Comparison of ENCODE assay signal across 29 cellular contexts in the genomic region with DNA sequence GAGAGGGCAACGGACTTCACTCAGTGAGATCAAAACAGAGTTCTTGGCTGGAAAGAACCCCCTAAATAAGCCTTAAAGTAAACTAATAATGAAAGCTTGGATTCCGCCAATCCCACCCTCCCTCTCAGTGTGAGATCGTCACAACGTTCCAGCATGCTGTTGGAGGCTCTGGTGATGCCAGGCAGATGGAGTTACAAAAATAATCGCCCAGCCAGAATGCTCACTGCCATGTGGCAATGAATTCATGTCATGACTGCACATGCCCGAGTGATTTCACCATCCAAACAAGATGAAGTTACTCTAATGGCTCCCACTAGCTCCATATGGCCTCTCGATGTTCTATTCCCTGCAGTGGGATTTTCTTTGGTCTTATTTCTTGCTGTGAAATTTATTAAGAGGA.
A peak's percentile ranks its signal among the peaks of the same experiment; 100 is the strongest.
DNase-seq lines count a peak whose midpoint lies in the region; ATAC-seq, FAIRE-seq and TF ChIP-seq lines count a peak whose summit lies in the region.
"Had no signal": no experiment of that assay in that cellular context is flagged by ENCODE, and none has a peak within 500 bp of the region (broad histone marks: within the 10 kb centered on the region; RNA-seq: fewer than 3 reads in every experiment).

No MANE protein-coding gene starts in this region.

- no peak overlapping the region for H3K4me3 Mint-ChIP-seq in neural progenitor cell
- H3K4me3 Mint-ChIP-seq: activated CD4-positive, alpha-beta T cell treated with anti-CD3 and anti-CD28 coated beads, Interleukin-2, amount 10 ng/mL, durations not matched to agents 24 days and 14 days; activated T-cell treated with anti-CD3 and anti-CD28 coated beads, Interleukin-2, amount 50 U/mL, for 24 hours; CD14-positive monocyte; stimulated activated memory B cell treated with anti-CD40 and anti-IgM and Interleukin-4, amounts not matched to agents 10 μg/mL and 1 μg/mL and 100 μg/mL, for 72 hours had no signal

- TF ChIP-seq POLR2A in GM12891 (IDR thresholded peaks at IDR 0.05; ENCODE audit: low read depth, low read length): no peak

- H3K4me2 ChIP-seq in neural progenitor cell: no peak overlapping the region

- DNase-seq in Ammon's horn (ENCODE audit: low spot score) (peak; percentile 46), HFF-Myc (ENCODE audit: extremely low read depth, low read depth) (peak; percentile 12), bronchial epithelial cell (ENCODE audit: low read depth) (peak; percentile 72), left kidney (ENCODE audit: low read depth, low spot score) (peak; percentile 25), GM12891 (ENCODE audit: insufficient read length, low spot score) (no peak), GF-D8 (lab: John Stamatoyannopoulos, UW) (no peak), neural progenitor cell (ENCODE audit: low spot score) (no peak)
- DNase-seq: activated CD4-positive, alpha-beta T cell treated with anti-CD3 and anti-CD28 coated beads, Interleukin-2, amount 10 ng/mL, durations not matched to agents 24 days and 14 days; activated gamma-delta T cell treated with Interleukin-2 at 50 U/mL for 16 hours; activated T-cell treated with anti-CD3 and anti-CD28 coated beads, Interleukin-2, amount 50 U/mL, for 24 hours; DND-41; effector CD4-positive, alpha-beta T cell; kidney glomerular epithelial cell; NCI-H1105; NCI-H2029 treated with DMSO at 0.1 percent for 48 hours; SHP77 treated with DMSO at 0.1 percent for 48 hours; sigmoid colon; stimulated activated CD4-positive, alpha-beta T cell treated with anti-CD3 and anti-CD28 coated beads, Interleukin-4, amount 100 ng/mL, for 4 hours; SW 1271; T-helper 9 cell; WERI-Rb-1 had no signal

- no peaks in the 10 kb centered on the region for H3K4me1 ChIP-seq in neural progenitor cell
- H3K4me1 ChIP-seq: foreskin keratinocyte, heart left ventricle, sigmoid colon had no signal

- ATAC-seq in HG03442 (IDR thresholded peaks at IDR 0.05; ENCODE audit: unreplicated experiment): no peak
- ATAC-seq: GM12878; stimulated activated memory B cell treated with anti-CD40 and anti-IgM and Interleukin-4, amounts not matched to agents 10 μg/mL and 1 μg/mL and 100 μg/mL, for 72 hours had no signal

- H3K79me2 ChIP-seq in neural progenitor cell (ENCODE audit: low read depth): no peaks in the 10 kb centered on the region

- H3K4me1 Mint-ChIP-seq in neural progenitor cell: no peaks in the 10 kb centered on the region
- H3K4me1 Mint-ChIP-seq: activated CD4-positive, alpha-beta T cell treated with anti-CD3 and anti-CD28 coated beads, Interleukin-2, amount 10 ng/mL, durations not matched to agents 24 days and 14 days; CD14-positive monocyte; stimulated activated memory B cell treated with anti-CD40 and anti-IgM and Interleukin-4, amounts not matched to agents 10 μg/mL and 1 μg/mL and 100 μg/mL, for 72 hours had no signal

- no peaks in the 10 kb centered on the region for H3K9me3 ChIP-seq in neural progenitor cell (ENCODE audit: low read depth)
- H3K9me3 ChIP-seq: sigmoid colon had no signal

- no peaks in the 10 kb centered on the region for H3K27me3 Mint-ChIP-seq in neural progenitor cell (ENCODE audit: insufficient read depth, low read depth)
- H3K27me3 Mint-ChIP-seq: activated CD4-positive, alpha-beta T cell treated with anti-CD3 and anti-CD28 coated beads, Interleukin-2, amount 10 ng/mL, durations not matched to agents 24 days and 14 days; activated T-cell treated with anti-CD3 and anti-CD28 coated beads, Interleukin-2, amount 50 U/mL, for 24 hours; IgD-negative memory B cell; stimulated activated memory B cell treated with anti-CD40 and anti-IgM and Interleukin-4, amounts not matched to agents 10 μg/mL and 1 μg/mL and 100 μg/mL, for 72 hours had no signal

- H3K36me3 Mint-ChIP-seq in neural progenitor cell: no peaks in the 10 kb centered on the region
- H3K36me3 Mint-ChIP-seq: CD14-positive monocyte; IgD-negative memory B cell; stimulated activated memory B cell treated with anti-CD40 and anti-IgM and Interleukin-4, amounts not matched to agents 10 μg/mL and 1 μg/mL and 100 μg/mL, for 72 hours had no signal

- H3K27ac Mint-ChIP-seq in neural progenitor cell: no peak overlapping the region
- H3K27ac Mint-ChIP-seq: activated CD4-positive, alpha-beta T cell treated with anti-CD3 and anti-CD28 coated beads, Interleukin-2, amount 10 ng/mL, durations not matched to agents 24 days and 14 days; activated T-cell treated with anti-CD3 and anti-CD28 coated beads, Interleukin-2, amount 50 U/mL, for 24 hours; CD14-positive monocyte; IgD-negative memory B cell; stimulated activated memory B cell treated with anti-CD40 and anti-IgM and Interleukin-4, amounts not matched to agents 10 μg/mL and 1 μg/mL and 100 μg/mL, for 72 hours had no signal

- H3F3A ChIP-seq in neural progenitor cell (ENCODE audit: low read depth): no peaks in the 10 kb centered on the region

- H2AFZ ChIP-seq in neural progenitor cell (replicated peaks): no peak overlapping the region

- H4K20me1 ChIP-seq in neural progenitor cell (ENCODE audit: low read depth): no peaks in the 10 kb centered on the region

- FAIRE-seq in bronchial epithelial cell (lab: Jason Lieb, UNC): no peak
- no peak for FAIRE-seq in GM12891 (lab: Jason Lieb, UNC)
- FAIRE-seq: GM12878, H1 had no signal

- H3K36me3 ChIP-seq in bronchial epithelial cell (ENCODE audit: control insufficient read depth, insufficient read depth, low read length) (no peaks in the 10 kb centered on the region), neural progenitor cell (no peaks in the 10 kb centered on the region)
- H3K36me3 ChIP-seq: heart left ventricle, sigmoid colon, WERI-Rb-1 had no signal

- no peak overlapping the region for H3K27ac ChIP-seq in neural progenitor cell
- H3K27ac ChIP-seq: foreskin keratinocyte, heart left ventricle, sigmoid colon, WERI-Rb-1 had no signal

- H3K27me3 ChIP-seq in bronchial epithelial cell (ENCODE audit: control insufficient read depth, insufficient read depth, low read length): no peaks in the 10 kb centered on the region
- no peaks in the 10 kb centered on the region for H3K27me3 ChIP-seq in neural progenitor cell
- H3K27me3 ChIP-seq: foreskin keratinocyte, heart left ventricle, sigmoid colon had no signal

- TF ChIP-seq CTCF in HFF-Myc (IDR thresholded peaks at IDR 0.05; ENCODE audit: low read depth, low read length, missing control alignments) (no peak), bronchial epithelial cell (IDR thresholded peaks at IDR 0.05; ENCODE audit: insufficient read depth, low read length, severe bottlenecking) (no peak), neural progenitor cell (IDR thresholded peaks at IDR 0.05) (no peak)

- no peak overlapping the region for H3K9ac ChIP-seq in neural progenitor cell

- H3K4me3 ChIP-seq in HFF-Myc (replicated peaks; ENCODE audit: low read depth, low read length) (no peak overlapping the region), bronchial epithelial cell (ENCODE audit: low read depth, low read length) (no peak overlapping the region), neural progenitor cell (no peak overlapping the region)
- H3K4me3 ChIP-seq: GM12878, heart left ventricle, sigmoid colon had no signal

- no peaks in the 10 kb centered on the region for H3K9me3 Mint-ChIP-seq in neural progenitor cell
- H3K9me3 Mint-ChIP-seq: activated T-cell treated with anti-CD3 and anti-CD28 coated beads, Interleukin-2, amount 50 U/mL, for 24 hours; stimulated activated memory B cell treated with anti-CD40 and anti-IgM and Interleukin-4, amounts not matched to agents 10 μg/mL and 1 μg/mL and 100 μg/mL, for 72 hours had no signal

TF ChIP-seq in GM12891, 5 proteins besides CTCF, POLR2A, EP300 and RAD21:
- TF ChIP-seq PAX5 (IDR thresholded peaks at IDR 0.05; ENCODE audit: insufficient read depth, low read length, severe bottlenecking) (no peak), POU2F2 (IDR thresholded peaks at IDR 0.05; ENCODE audit: low read depth, low read length) (no peak), TAF1 (IDR thresholded peaks at IDR 0.05; ENCODE audit: low read depth, low read length) (no peak), POLR2AphosphoS5 (IDR thresholded peaks at IDR 0.05; ENCODE audit: low read depth, low read length) (no peak), SPI1 (IDR thresholded peaks at IDR 0.05; ENCODE audit: low read depth, low read length) (no peak)

Comparison
In these comparisons a context has a peak if more than half of its experiments do, and no peak if none do; other contexts are left out.
1. DNase-seq: peak in Ammon's horn (single experiment), HFF-Myc (single experiment), bronchial epithelial cell (single experiment) and left kidney (single experiment); none in GM12891 (single experiment), GF-D8 (single experiment) and neural progenitor cell (single experiment).